In genomic region chr17:77728022-77728671, GRCh38 we compare ENCODE assay signal across 10 cellular contexts.
DNase-seq lines count a peak whose midpoint lies in the region; ATAC-seq and TF ChIP-seq lines count a peak whose summit lies in the region.
"Had no signal": no experiment of that assay in that cellular context is flagged by ENCODE, and none has a peak within 500 bp of the region (broad histone marks: within the 10 kb centered on the region; RNA-seq: fewer than 3 reads in every experiment).

No MANE protein-coding gene starts in this region.

- ATAC-seq in heart right ventricle (peak; percentile 45 to 83 (median 72)), upper lobe of right lung (no peak)

- H3K27ac ChIP-seq in heart right ventricle (peak overlapping the region; percentile 34 to 89 (median 72)), upper lobe of right lung (peak overlapping the region; percentile 51)
- H3K27ac ChIP-seq: BLaER1 treated with 17β-estradiol and CSF1 and Interleukin-3, amounts not matched to agents 10 nM and 100 nM; RWPE1 had no signal

- 59 to 61% methylated on average over 14 of the region's 14 CpGs for WGBS in heart right ventricle, 2 donors

- H3K4me1 ChIP-seq in heart right ventricle (peaks cover 0 to 31% (median 11%) of the 10 kb centered on the region in 9 donors), upper lobe of right lung (no peaks in the 10 kb centered on the region)

- DNase-seq in activated CD8-positive, alpha-beta memory T cell treated with anti-CD3 and anti-CD28 coated beads, Interleukin-2, amount 50 U/mL, for 48 hours = peak; percentile 29
- DNase-seq in activated CD8-positive, alpha-beta memory T cell treated with anti-CD3 and anti-CD28 coated beads, Interleukin-2, amount 50 U/mL, for 4 hours = no peak
- peak; percentile 47 for DNase-seq in RPMI8226
- DNase-seq in heart right ventricle = peak; percentile 46 to 73
- no peak for DNase-seq in upper lobe of right lung
- no peak for DNase-seq in OCI-M2 (lab: John Stamatoyannopoulos, UW; ENCODE audit: unreplicated experiment)
- no peak for DNase-seq in T-helper 1 cell
- DNase-seq in iPS-NIHi7 (ENCODE audit: extremely low spot score) = no peak

- H3K4me3 ChIP-seq in heart right ventricle (no peak overlapping the region), upper lobe of right lung (no peak overlapping the region)
- H3K4me3 ChIP-seq: BLaER1 treated with 17β-estradiol and CSF1 and Interleukin-3, amounts not matched to agents 10 nM and 100 nM had no signal

- TF ChIP-seq CTCF in heart right ventricle (IDR thresholded peaks at IDR 0.05) (peak; percentile 9 to 51 (median 28)), upper lobe of right lung (IDR thresholded peaks at IDR 0.05) (no peak)

- H3K9me3 ChIP-seq in heart right ventricle (peaks cover 0 to 20% (median 0%) of the 10 kb centered on the region in 11 donors), upper lobe of right lung (no peaks in the 10 kb centered on the region)

- no peaks in the 10 kb centered on the region for H3K27me3 ChIP-seq in heart right ventricle
- no peaks in the 10 kb centered on the region for H3K27me3 ChIP-seq in upper lobe of right lung

- intact Hi-C loops in heart right ventricle (cut with DNase I) = loop anchor here in 3 of 10 donors (5.0 to 10.0 kb wide), 3 partner anchors 51 to 183 kb away; no protein-coding TSS in a partner anchor
- intact Hi-C loops in upper lobe of right lung (cut with DNase I) = no loop called here

- H3K36me3 ChIP-seq in heart right ventricle (no peaks in the 10 kb centered on the region), upper lobe of right lung (no peaks in the 10 kb centered on the region)
- H3K36me3 ChIP-seq: BLaER1 treated with 17β-estradiol and CSF1 and Interleukin-3, amounts not matched to agents 10 nM and 100 nM had no signal

Comparison
In these comparisons a context has a peak if more than half of its experiments do, and no peak if none do; other contexts are left out.
1. DNase-seq: peak in activated CD8-positive, alpha-beta memory T cell treated with anti-CD3 and anti-CD28 coated beads, Interleukin-2, amount 50 U/mL, for 48 hours (single experiment), RPMI8226 (single experiment) and heart right ventricle (2 of 2); none in activated CD8-positive, alpha-beta memory T cell treated with anti-CD3 and anti-CD28 coated beads, Interleukin-2, amount 50 U/mL, for 4 hours (single experiment), upper lobe of right lung (single experiment), OCI-M2 (single experiment), T-helper 1 cell (0 of 5) and iPS-NIHi7 (single experiment).